8 cellular contexts compared by ENCODE assay signal in genomic region chr15:41543521-41543870, GRCh38. TPM values are rescaled to one million over a fixed set of nuclear protein-coding genes. Genes with fewer than 3 reads are reported as not detected.
DNase-seq lines count a peak whose midpoint lies in the region; TF ChIP-seq lines count a peak whose summit lies in the region.

No MANE protein-coding gene starts in this region.

- TF ChIP-seq CTCF in HEK293 (tag by site-specific recombination; IDR thresholded peaks at IDR 0.05): no peak
- TF ChIP-seq CTCF in hepatocyte (IDR thresholded peaks at IDR 0.05; ENCODE audit: poor library complexity): no peak
- no peak for TF ChIP-seq CTCF in spleen (IDR thresholded peaks at IDR 0.05 in 8 of 11, conservative IDR thresholded peaks at IDR 0.05 in 3 of 11)

- H3K27ac ChIP-seq in HEK293 (ENCODE audit: extremely low read depth, low read depth, low read length) (peak overlapping the region; percentile 40; the same call in 1 of the 2 replicates), hepatocyte (peak overlapping the region; percentile 93), spleen (peak overlapping the region; percentile 27 to 84 (median 78))

- peak overlapping the region; percentile 75 for H3K27ac Mint-ChIP-seq in activated CD4-positive, alpha-beta memory T cell treated with anti-CD3 and anti-CD28 coated beads, Interleukin-2, amount 10 ng/mL, durations not matched to agents 7 days and 5 days

- no peak for TF ChIP-seq POLR2A in spleen (IDR thresholded peaks at IDR 0.05)

- H3K9me3 ChIP-seq in HEK293 (ENCODE audit: control insufficient read depth, insufficient read depth, low read depth, low read length) (no peaks in the 10 kb centered on the region), hepatocyte (ENCODE audit: low read depth) (no peaks in the 10 kb centered on the region), spleen (no peaks in the 10 kb centered on the region)

- H3K79me2 ChIP-seq in hepatocyte: peaks cover 21% of the 10 kb centered on the region

- WGBS in hepatocyte (ENCODE audit: low lambda C conversion rate, missing lambda C conversion rate): 11% methylated on average over 8 of the region's 8 CpGs
- 4 to 10% (median 8%) methylated on average over 8 of the region's 8 CpGs for WGBS in spleen, 5 donors

- H3K27me3 Mint-ChIP-seq in activated CD4-positive, alpha-beta memory T cell treated with anti-CD3 and anti-CD28 coated beads, Interleukin-2, amount 10 ng/mL, durations not matched to agents 7 days and 5 days: no peaks in the 10 kb centered on the region

- peak overlapping the region; percentile 95 for H2AFZ ChIP-seq in hepatocyte

- H4K20me1 ChIP-seq in hepatocyte (ENCODE audit: insufficient read depth, poor library complexity, severe bottlenecking): no peaks in the 10 kb centered on the region

- H3K4me2 ChIP-seq in hepatocyte: peak overlapping the region; percentile 93

- no peaks in the 10 kb centered on the region for H3K9me3 Mint-ChIP-seq in activated CD4-positive, alpha-beta memory T cell treated with anti-CD3 and anti-CD28 coated beads, Interleukin-2, amount 10 ng/mL, durations not matched to agents 7 days and 5 days

- no peaks in the 10 kb centered on the region for H3K36me3 Mint-ChIP-seq in activated CD4-positive, alpha-beta memory T cell treated with anti-CD3 and anti-CD28 coated beads, Interleukin-2, amount 10 ng/mL, durations not matched to agents 7 days and 5 days (ENCODE audit: low read depth)

- CTCF ChIA-PET in HEK293 (lab: Yijun Ruan, JAX): interaction anchor here (0.5 to 0.9 kb wide), 2 partner anchors 49 to 77 kb away, joined by 4 to 6 read pairs; no protein-coding TSS in a partner anchor
- CTCF ChIA-PET in activated CD4-positive, alpha-beta memory T cell treated with anti-CD3 and anti-CD28 coated beads, Interleukin-2, amount 10 ng/mL, durations not matched to agents 7 days and 5 days (lab: Charles Lee): interaction anchor here (0.6 to 1.8 kb wide), 4 partner anchors 12 to 267 kb away, joined by 3 to 16 read pairs (median 6); no protein-coding TSS in a partner anchor

- H3K4me1 ChIP-seq in HEK293 (ENCODE audit: control insufficient read depth, insufficient read depth, low read length) (no peaks in the 10 kb centered on the region), hepatocyte (ENCODE audit: insufficient read depth) (peaks cover 6% of the 10 kb centered on the region), spleen (peaks cover 6 to 28% (median 13%) of the 10 kb centered on the region in 6 donors)

- no peaks in the 10 kb centered on the region for H3K9me2 ChIP-seq in hepatocyte (replicated peaks; ENCODE audit: insufficient read depth)

- H3K27me3 ChIP-seq in hepatocyte (no peaks in the 10 kb centered on the region), spleen (replicated peaks in 1 of 7) (no peaks in the 10 kb centered on the region)

- peaks cover 16% of the 10 kb centered on the region for H3K4me1 Mint-ChIP-seq in activated CD4-positive, alpha-beta memory T cell treated with anti-CD3 and anti-CD28 coated beads, Interleukin-2, amount 10 ng/mL, durations not matched to agents 7 days and 5 days

- DNase-seq in activated CD4-positive, alpha-beta memory T cell treated with anti-CD3 and anti-CD28 coated beads, Interleukin-2, amount 10 ng/mL, durations not matched to agents 7 days and 5 days: no peak
- DNase-seq in hepatocyte (ENCODE audit: low spot score) (no peak), spleen (no peak), NCI-H2081 (lab: John Stamatoyannopoulos, UW) (no peak), Kasumi-1 (lab: John Stamatoyannopoulos, UW) (no peak), DMS79 treated with DMSO at 0.1 percent for 48 hours (lab: John Stamatoyannopoulos, UW) (no peak), SW480 (ENCODE audit: low spot score) (no peak)

- POLR2A ChIA-PET in HEK293 (lab: Yijun Ruan, JAX): interaction anchor here (0.7 to 1.7 kb wide), 11 partner anchors 8 to 1106 kb away, joined by 3 to 15 read pairs (median 3); partner anchors contain the start of genes LTK, MAPKBP1 and TYRO3
- POLR2A ChIA-PET in activated CD4-positive, alpha-beta memory T cell treated with anti-CD3 and anti-CD28 coated beads, Interleukin-2, amount 10 ng/mL, durations not matched to agents 7 days and 5 days (lab: Charles Lee): interaction anchor here (0.6 to 1.9 kb wide), 9 partner anchors 9 to 351 kb away, joined by 3 to 12 read pairs (median 4); partner anchors contain the start of genes LTK and TYRO3

- H3K36me3 ChIP-seq in HEK293 (ENCODE audit: control insufficient read depth in 2 of 2, insufficient read depth in 1 of 2, low read length in 2 of 2): no peaks in the 10 kb centered on the region
- no peaks in the 10 kb centered on the region for H3K36me3 ChIP-seq in hepatocyte (replicated peaks; ENCODE audit: insufficient read depth, low read depth)
- H3K36me3 ChIP-seq in spleen: no peaks in the 10 kb centered on the region

- intact Hi-C loops in spleen (cut with DNase I; ENCODE audit: low total_unique reads): no loop called here

- peak overlapping the region; percentile 95 for H3K4me3 Mint-ChIP-seq in activated CD4-positive, alpha-beta memory T cell treated with anti-CD3 and anti-CD28 coated beads, Interleukin-2, amount 10 ng/mL, durations not matched to agents 7 days and 5 days

- H3K4me3 ChIP-seq in HEK293 (ENCODE audit: low read depth, low read length) (peak overlapping the region; percentile 78), hepatocyte (peak overlapping the region; percentile 96), spleen (peak overlapping the region; percentile 46 to 93 (median 86))

TF ChIP-seq in HEK293, 187 proteins besides CTCF, POLR2A, EP300 and RAD21 (continues in another document):
- no peak for TF ChIP-seq ZNF311 (tag by site-specific recombination; IDR thresholded peaks at IDR 0.05; ENCODE audit: borderline replicate concordance)
- no peak for TF ChIP-seq ZFP37 (tag by site-specific recombination; IDR thresholded peaks at IDR 0.05)
- no peak for TF ChIP-seq ZNF501 (tag by site-specific recombination; IDR thresholded peaks at IDR 0.05)
- TF ChIP-seq ZNF629 (tag by site-specific recombination; IDR thresholded peaks at IDR 0.05): no peak
- TF ChIP-seq ZNF473 (tag by site-specific recombination; IDR thresholded peaks at IDR 0.05): no peak
- TF ChIP-seq, protein P1, sequence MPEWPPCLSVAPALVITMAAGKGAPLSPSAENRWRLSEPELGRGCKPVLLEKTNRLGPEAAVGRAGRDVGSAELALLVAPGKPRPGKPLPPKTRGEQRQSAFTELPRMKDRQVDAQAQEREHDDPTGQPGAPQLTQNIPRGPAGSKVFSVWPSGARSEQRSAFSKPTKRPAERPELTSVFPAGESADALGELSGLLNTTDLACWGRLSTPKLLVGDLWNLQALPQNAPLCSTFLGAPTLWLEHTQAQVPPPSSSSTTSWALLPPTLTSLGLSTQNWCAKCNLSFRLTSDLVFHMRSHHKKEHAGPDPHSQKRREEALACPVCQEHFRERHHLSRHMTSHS (tag by site-specific recombination; IDR thresholded peaks at IDR 0.05): no peak
- TF ChIP-seq, protein P2, sequence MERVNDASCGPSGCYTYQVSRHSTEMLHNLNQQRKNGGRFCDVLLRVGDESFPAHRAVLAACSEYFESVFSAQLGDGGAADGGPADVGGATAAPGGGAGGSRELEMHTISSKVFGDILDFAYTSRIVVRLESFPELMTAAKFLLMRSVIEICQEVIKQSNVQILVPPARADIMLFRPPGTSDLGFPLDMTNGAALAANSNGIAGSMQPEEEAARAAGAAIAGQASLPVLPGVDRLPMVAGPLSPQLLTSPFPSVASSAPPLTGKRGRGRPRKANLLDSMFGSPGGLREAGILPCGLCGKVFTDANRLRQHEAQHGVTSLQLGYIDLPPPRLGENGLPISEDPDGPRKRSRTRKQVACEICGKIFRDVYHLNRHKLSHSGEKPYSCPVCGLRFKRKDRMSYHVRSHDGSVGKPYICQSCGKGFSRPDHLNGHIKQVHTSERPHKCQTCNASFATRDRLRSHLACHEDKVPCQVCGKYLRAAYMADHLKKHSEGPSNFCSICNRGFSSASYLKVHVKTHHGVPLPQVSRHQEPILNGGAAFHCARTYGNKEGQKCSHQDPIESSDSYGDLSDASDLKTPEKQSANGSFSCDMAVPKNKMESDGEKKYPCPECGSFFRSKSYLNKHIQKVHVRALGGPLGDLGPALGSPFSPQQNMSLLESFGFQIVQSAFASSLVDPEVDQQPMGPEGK (tag by site-specific recombination; IDR thresholded peaks at IDR 0.05): no peak
- no peak for TF ChIP-seq ZNF350 (tag by site-specific recombination; IDR thresholded peaks at IDR 0.05)
- no peak for TF ChIP-seq KLF17 (tag by site-specific recombination; IDR thresholded peaks at IDR 0.05)
- TF ChIP-seq KLF10 (tag by site-specific recombination; IDR thresholded peaks at IDR 0.05): no peak

RNA-seq across cellular contexts. Expression of gene RPAP1, which starts 0.6 kb away (rescaled TPM):
- 10 to 100 TPM; 33.9 to 35.1 TPM for total RNA-seq in activated CD4-positive, alpha-beta memory T cell treated with anti-CD3 and anti-CD28 coated beads, Interleukin-2, amount 10 ng/mL, durations not matched to agents 7 days and 5 days
- total RNA-seq in hepatocyte (15.9 and 16.3 TPM in 2 replicates), spleen (10 to 100 TPM; 15.8 to 35.9 (median 27.7) TPM)
- polyA plus RNA-seq in hepatocyte (26.5 and 29.3 TPM in 2 replicates), spleen (10 to 100 TPM in 2 of 3 donors, 1 to 10 TPM in 1; 7.9 to 11.8 (median 10.2) TPM)

RNA-seq across cellular contexts. Expression of gene TYRO3, which starts 15.5 kb away (rescaled TPM):
- total RNA-seq in activated CD4-positive, alpha-beta memory T cell treated with anti-CD3 and anti-CD28 coated beads, Interleukin-2, amount 10 ng/mL, durations not matched to agents 7 days and 5 days: 1 to 10 TPM in 1 of 2 experiments, under 1 TPM in 1; 0.98 to 1.9 TPM
- 65.8 and 71.0 TPM in 2 replicates for total RNA-seq in hepatocyte
- polyA plus RNA-seq in hepatocyte: 99.8 and 109 TPM in 2 replicates
- 10 to 100 TPM; 10.9 to 36.2 (median 21.4) TPM for total RNA-seq in spleen
- polyA plus RNA-seq in spleen: 1 to 10 TPM; 2.6 to 5.7 (median 4.3) TPM

RNA-seq across cellular contexts. Expression of gene LTK, which starts 29.9 kb away (rescaled TPM):
- total RNA-seq in activated CD4-positive, alpha-beta memory T cell treated with anti-CD3 and anti-CD28 coated beads, Interleukin-2, amount 10 ng/mL, durations not matched to agents 7 days and 5 days: 1 to 10 TPM; 5.2 to 5.5 TPM
- total RNA-seq in hepatocyte: 0.83 and 1.6 TPM in 2 replicates
- polyA plus RNA-seq in hepatocyte: 1.1 and 1.2 TPM in 2 replicates
- 1 to 10 TPM; 2.0 to 7.0 (median 4.5) TPM for total RNA-seq in spleen
- polyA plus RNA-seq in spleen: 1 to 10 TPM in 2 of 3 donors, under 1 TPM in 1; 0.93 to 5.3 (median 4.5) TPM

RNA-seq across cellular contexts. Expression of gene ITPKA, which starts 49.8 kb away (rescaled TPM):
- under 1 TPM; 0.30 to 0.48 TPM for total RNA-seq in activated CD4-positive, alpha-beta memory T cell treated with anti-CD3 and anti-CD28 coated beads, Interleukin-2, amount 10 ng/mL, durations not matched to agents 7 days and 5 days
- total RNA-seq in hepatocyte (18.5 and 20.5 TPM in 2 replicates), spleen (under 1 TPM in 3 of 7 donors, not detected in 4; 0.17 to 0.51 (median 0.37) TPM)
- polyA plus RNA-seq in hepatocyte (16.2 and 33.3 TPM in 2 replicates), spleen (under 1 TPM; 0.09 to 0.19 (median 0.18) TPM)

Comparison
In these comparisons a context has a peak if more than half of its experiments do, and no peak if none do; other contexts are left out.
1. H3K27ac ChIP-seq: peak in every context shown above with its lines; median percentile 93 in hepatocyte; 78 in spleen; 40 in HEK293.
2. RNA of gene TYRO3, which starts 15.5 kb away (total RNA-seq): 65.8 to 71.0 TPM in hepatocyte and 10.9 to 36.2 TPM in spleen; 0.98 to 1.9 TPM in activated CD4-positive, alpha-beta memory T cell treated with anti-CD3 and anti-CD28 coated beads, Interleukin-2, amount 10 ng/mL, durations not matched to agents 7 days and 5 days; every median in the first group is over 4 times any median in the second.
3. Peak in every context shown above with its lines, with median percentiles within 50 percentile points of each other: H3K4me3 ChIP-seq.